Comparison of ENCODE assay signal across 8 cellular contexts in the genomic region with DNA sequence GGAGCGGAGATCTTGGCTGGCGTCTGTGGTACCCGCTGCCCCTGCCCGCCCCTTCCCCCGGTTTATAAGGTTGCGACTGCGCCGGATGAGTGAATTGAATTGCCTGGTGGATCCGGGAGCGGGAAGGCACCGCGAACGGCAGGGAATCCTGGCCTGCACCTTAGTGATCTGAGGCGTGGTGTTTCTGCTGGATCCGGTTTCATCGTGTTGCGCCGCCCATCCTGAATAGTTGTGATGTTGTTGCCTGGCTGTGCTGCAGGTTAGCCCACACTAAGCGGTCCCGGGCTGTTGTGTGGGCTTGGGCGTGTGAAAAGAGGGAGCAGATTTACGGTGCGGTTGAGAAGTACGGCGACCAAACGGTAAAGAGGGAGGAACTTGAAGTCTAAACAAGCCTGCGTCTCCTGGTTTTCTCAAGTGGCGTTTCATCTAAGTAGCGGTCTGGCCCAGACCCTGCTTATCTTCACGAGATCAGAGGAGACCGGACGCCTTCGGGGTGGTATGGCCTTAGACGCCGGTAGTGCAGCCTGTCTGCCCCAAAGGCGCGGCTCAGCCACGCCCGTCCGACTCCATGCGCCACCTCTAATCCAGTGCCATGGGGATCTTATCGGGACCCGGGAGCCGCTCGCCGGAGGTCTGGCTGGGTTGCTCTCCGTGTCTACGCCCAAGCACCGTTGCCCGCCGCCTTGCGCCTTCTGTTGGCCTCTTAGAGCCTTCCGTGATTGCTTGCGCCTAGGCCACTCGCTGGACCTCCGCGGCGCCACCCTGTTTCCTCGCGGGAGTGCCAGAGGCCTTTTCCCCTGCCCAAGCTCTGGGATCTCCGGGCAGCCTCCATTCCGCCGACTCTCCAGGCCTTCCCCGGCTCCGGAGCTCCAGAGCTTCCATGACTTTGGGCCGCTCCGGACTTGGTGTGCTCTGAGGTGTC.
DNase-seq lines count a peak whose midpoint lies in the region; ATAC-seq, FAIRE-seq and TF ChIP-seq lines count a peak whose summit lies in the region.

No MANE protein-coding gene starts in this region.

- no peaks in the 10 kb centered on the region for H3K9me3 ChIP-seq in pancreas

- 0 out of 2 replicates have a peak, but pooled peaks cover 8% of the 10 kb centered on the region for H4K20me1 ChIP-seq in GM23338 (replicated peaks; ENCODE audit: insufficient read depth)

- H3K79me2 ChIP-seq in GM23338 (replicated peaks; ENCODE audit: insufficient read depth): no peaks in the 10 kb centered on the region

- ATAC-seq in GM23338 (peak; percentile 69), Right ventricle myocardium superior (ENCODE audit: poor library complexity) (peak; percentile 73), pancreas (peak; percentile 55 to 88 (median 84)), HG03196 (IDR thresholded peaks at IDR 0.05; ENCODE audit: unreplicated experiment) (no peak)
- ATAC-seq in activated T-cell treated with anti-CD3 and anti-CD28 coated beads, Interleukin-2, amount 50 U/mL, for 72 hours (replicated peaks in 1 of 2): peak; percentile 26 to 57

- H3K4me2 ChIP-seq in GM23338: peak overlapping the region; percentile 90

- no peaks in the 10 kb centered on the region for H3K9me2 ChIP-seq in GM23338 (ENCODE audit: insufficient read depth)

- peak overlapping the region; percentile 93 for H2AFZ ChIP-seq in GM23338

- peak; percentile 43 for DNase-seq in AG08396 (ENCODE audit: low spot score)
- peak; percentile 77 for DNase-seq in GM23338 (ENCODE audit: low spot score)
- DNase-seq in NCI-H460 (ENCODE audit: extremely low read depth, low read depth): peak; percentile 84
- peak; percentile 20 to 28 for DNase-seq in activated T-cell treated with anti-CD3 and anti-CD28 coated beads, Interleukin-2, amount 50 U/mL, for 72 hours
- peak; percentile 54 for DNase-seq in Right ventricle myocardium superior
- DNase-seq in pancreas: peak; percentile 21 to 79 (median 48)
- DNase-seq in anterior cingulate cortex (lab: John Stamatoyannopoulos, UW): no peak

- H3K36me3 ChIP-seq in GM23338 (ENCODE audit: insufficient read depth) (no peaks in the 10 kb centered on the region), pancreas (no peaks in the 10 kb centered on the region)

- H3K27ac Mint-ChIP-seq in GM23338: no peak overlapping the region
- no peak overlapping the region for H3K27ac Mint-ChIP-seq in activated T-cell treated with anti-CD3 and anti-CD28 coated beads, Interleukin-2, amount 50 U/mL, for 72 hours

- WGBS in pancreas, 2 donors: 3 to 4% methylated on average over 66 to 67 of the region's 67 CpGs

- no peaks in the 10 kb centered on the region for H3K9me3 Mint-ChIP-seq in GM23338
- H3K9me3 Mint-ChIP-seq in activated T-cell treated with anti-CD3 and anti-CD28 coated beads, Interleukin-2, amount 50 U/mL, for 72 hours: no peaks in the 10 kb centered on the region

- H3K27me3 Mint-ChIP-seq in GM23338 (ENCODE audit: insufficient read depth, low read depth, poor library complexity): peaks cover 50% of the 10 kb centered on the region
- H3K27me3 Mint-ChIP-seq in activated T-cell treated with anti-CD3 and anti-CD28 coated beads, Interleukin-2, amount 50 U/mL, for 72 hours (ENCODE audit: low read depth): peaks cover 61% of the 10 kb centered on the region

- intact Hi-C loops in Right ventricle myocardium superior (cut with DNase I) (no loop called here), pancreas (cut with DNase I) (no loop called here)

- H3K4me3 Mint-ChIP-seq in GM23338: peak overlapping the region; percentile 80
- H3K4me3 Mint-ChIP-seq in activated T-cell treated with anti-CD3 and anti-CD28 coated beads, Interleukin-2, amount 50 U/mL, for 72 hours: peak overlapping the region; percentile 85 to 87

- H3K27me3 ChIP-seq in GM23338 (ENCODE audit: insufficient read depth): peaks cover 63% of the 10 kb centered on the region
- H3K27me3 ChIP-seq in pancreas: peaks cover 0 to 49% (median 7%) of the 10 kb centered on the region in 4 donors

- TF ChIP-seq CTCF in GM23338 (conservative IDR thresholded peaks at IDR 0.05; ENCODE audit: low read depth in 2 of 2) (no peak), pancreas (IDR thresholded peaks at IDR 0.05) (no peak)

- FAIRE-seq in pancreas (lab: Jason Lieb, UNC): no peak

- no peak overlapping the region for H3K27ac ChIP-seq in GM23338 (ENCODE audit: low read depth)
- H3K27ac ChIP-seq in pancreas: peak overlapping the region in 2 of 4 donors; percentile 3 to 30

- H3K4me3 ChIP-seq in GM23338: peak overlapping the region; percentile 78
- H3K4me3 ChIP-seq in pancreas: peak overlapping the region; percentile 2 to 40 (median 18)

- H3K4me1 Mint-ChIP-seq in GM23338: peaks cover 12% of the 10 kb centered on the region; the same call in 2 of the 3 replicates
- H3K4me1 Mint-ChIP-seq in activated T-cell treated with anti-CD3 and anti-CD28 coated beads, Interleukin-2, amount 50 U/mL, for 72 hours (ENCODE audit: low read depth): peaks cover 40% of the 10 kb centered on the region

- H3K36me3 Mint-ChIP-seq in GM23338 (ENCODE audit: low read depth): no peaks in the 10 kb centered on the region; the same call in 2 of the 3 replicates
- peaks cover 0 to 4% of the 10 kb centered on the region in 2 donors for H3K36me3 Mint-ChIP-seq in activated T-cell treated with anti-CD3 and anti-CD28 coated beads, Interleukin-2, amount 50 U/mL, for 72 hours (ENCODE audit: insufficient read depth in 2 of 2)

- H3K4me1 ChIP-seq in GM23338 (ENCODE audit: insufficient read depth): peaks cover 7% of the 10 kb centered on the region
- H3K4me1 ChIP-seq in pancreas: peaks cover 7 to 14% (median 9%) of the 10 kb centered on the region in 3 donors

- peaks cover 16% of the 10 kb centered on the region for H3F3A ChIP-seq in GM23338 (replicated peaks; ENCODE audit: low read depth)

TF ChIP-seq in GM23338, 12 proteins besides CTCF, POLR2A, EP300 and RAD21:
- no peak for TF ChIP-seq STAT1 (IDR thresholded peaks at IDR 0.05; ENCODE audit: unreplicated experiment)
- TF ChIP-seq JUNB (IDR thresholded peaks at IDR 0.05; ENCODE audit: unreplicated experiment): no peak
- TF ChIP-seq, protein P1, sequence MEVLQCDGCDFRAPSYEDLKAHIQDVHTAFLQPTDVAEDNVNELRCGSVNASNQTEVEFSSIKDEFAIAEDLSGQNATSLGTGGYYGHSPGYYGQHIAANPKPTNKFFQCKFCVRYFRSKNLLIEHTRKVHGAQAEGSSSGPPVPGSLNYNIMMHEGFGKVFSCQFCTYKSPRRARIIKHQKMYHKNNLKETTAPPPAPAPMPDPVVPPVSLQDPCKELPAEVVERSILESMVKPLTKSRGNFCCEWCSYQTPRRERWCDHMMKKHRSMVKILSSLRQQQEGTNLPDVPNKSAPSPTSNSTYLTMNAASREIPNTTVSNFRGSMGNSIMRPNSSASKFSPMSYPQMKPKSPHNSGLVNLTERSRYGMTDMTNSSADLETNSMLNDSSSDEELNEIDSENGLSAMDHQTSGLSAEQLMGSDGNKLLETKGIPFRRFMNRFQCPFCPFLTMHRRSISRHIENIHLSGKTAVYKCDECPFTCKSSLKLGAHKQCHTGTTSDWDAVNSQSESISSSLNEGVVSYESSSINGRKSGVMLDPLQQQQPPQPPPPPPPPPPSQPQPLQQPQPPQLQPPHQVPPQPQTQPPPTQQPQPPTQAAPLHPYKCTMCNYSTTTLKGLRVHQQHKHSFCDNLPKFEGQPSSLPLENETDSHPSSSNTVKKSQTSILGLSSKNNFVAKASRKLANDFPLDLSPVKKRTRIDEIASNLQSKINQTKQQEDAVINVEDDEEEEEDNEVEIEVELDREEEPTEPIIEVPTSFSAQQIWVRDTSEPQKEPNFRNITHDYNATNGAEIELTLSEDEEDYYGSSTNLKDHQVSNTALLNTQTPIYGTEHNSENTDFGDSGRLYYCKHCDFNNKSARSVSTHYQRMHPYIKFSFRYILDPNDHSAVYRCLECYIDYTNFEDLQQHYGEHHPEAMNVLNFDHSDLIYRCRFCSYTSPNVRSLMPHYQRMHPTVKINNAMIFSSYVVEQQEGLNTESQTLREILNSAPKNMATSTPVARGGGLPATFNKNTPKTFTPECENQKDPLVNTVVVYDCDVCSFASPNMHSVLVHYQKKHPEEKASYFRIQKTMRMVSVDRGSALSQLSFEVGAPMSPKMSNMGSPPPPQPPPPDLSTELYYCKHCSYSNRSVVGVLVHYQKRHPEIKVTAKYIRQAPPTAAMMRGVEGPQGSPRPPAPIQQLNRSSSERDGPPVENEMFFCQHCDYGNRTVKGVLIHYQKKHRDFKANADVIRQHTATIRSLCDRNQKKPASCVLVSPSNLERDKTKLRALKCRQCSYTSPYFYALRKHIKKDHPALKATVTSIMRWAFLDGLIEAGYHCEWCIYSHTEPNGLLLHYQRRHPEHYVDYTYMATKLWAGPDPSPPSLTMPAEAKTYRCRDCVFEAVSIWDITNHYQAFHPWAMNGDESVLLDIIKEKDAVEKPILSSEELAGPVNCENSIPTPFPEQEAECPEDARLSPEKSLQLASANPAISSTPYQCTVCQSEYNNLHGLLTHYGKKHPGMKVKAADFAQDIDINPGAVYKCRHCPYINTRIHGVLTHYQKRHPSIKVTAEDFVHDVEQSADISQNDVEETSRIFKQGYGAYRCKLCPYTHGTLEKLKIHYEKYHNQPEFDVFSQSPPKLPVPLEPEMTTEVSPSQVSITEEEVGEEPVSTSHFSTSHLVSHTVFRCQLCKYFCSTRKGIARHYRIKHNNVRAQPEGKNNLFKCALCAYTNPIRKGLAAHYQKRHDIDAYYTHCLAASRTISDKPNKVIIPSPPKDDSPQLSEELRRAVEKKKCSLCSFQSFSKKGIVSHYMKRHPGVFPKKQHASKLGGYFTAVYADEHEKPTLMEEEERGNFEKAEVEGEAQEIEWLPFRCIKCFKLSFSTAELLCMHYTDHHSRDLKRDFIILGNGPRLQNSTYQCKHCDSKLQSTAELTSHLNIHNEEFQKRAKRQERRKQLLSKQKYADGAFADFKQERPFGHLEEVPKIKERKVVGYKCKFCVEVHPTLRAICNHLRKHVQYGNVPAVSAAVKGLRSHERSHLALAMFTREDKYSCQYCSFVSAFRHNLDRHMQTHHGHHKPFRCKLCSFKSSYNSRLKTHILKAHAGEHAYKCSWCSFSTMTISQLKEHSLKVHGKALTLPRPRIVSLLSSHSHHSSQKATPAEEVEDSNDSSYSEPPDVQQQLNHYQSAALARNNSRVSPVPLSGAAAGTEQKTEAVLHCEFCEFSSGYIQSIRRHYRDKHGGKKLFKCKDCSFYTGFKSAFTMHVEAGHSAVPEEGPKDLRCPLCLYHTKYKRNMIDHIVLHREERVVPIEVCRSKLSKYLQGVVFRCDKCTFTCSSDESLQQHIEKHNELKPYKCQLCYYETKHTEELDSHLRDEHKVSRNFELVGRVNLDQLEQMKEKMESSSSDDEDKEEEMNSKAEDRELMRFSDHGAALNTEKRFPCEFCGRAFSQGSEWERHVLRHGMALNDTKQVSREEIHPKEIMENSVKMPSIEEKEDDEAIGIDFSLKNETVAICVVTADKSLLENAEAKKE (CRISPR knock-in tag; IDR thresholded peaks at IDR 0.05): no peak
- peak; percentile 36 for TF ChIP-seq EZH2 (IDR thresholded peaks at IDR 0.05; ENCODE audit: low read depth, unreplicated experiment)
- no peak for TF ChIP-seq NANOG (IDR thresholded peaks at IDR 0.05; ENCODE audit: borderline replicate concordance)
- TF ChIP-seq EZH2phosphoT487 (IDR thresholded peaks at IDR 0.05; ENCODE audit: unreplicated experiment): peak; percentile 64

Comparison
In these comparisons a context has a peak if more than half of its experiments do, and no peak if none do; other contexts are left out.
1. DNase-seq: peak in AG08396 (single experiment), GM23338 (single experiment), NCI-H460 (single experiment), activated T-cell treated with anti-CD3 and anti-CD28 coated beads, Interleukin-2, amount 50 U/mL, for 72 hours (2 of 2), Right ventricle myocardium superior (single experiment) and pancreas (6 of 6); none in anterior cingulate cortex (0 of 58).